In genomic region chr11:79045811-79046304, GRCh38 we compare ENCODE assay signal across 16 cellular contexts.
A peak's percentile ranks its signal among the peaks of the same experiment; 100 is the strongest.
DNase-seq lines count a peak whose midpoint lies in the region; ATAC-seq, FAIRE-seq and TF ChIP-seq lines count a peak whose summit lies in the region.
"Had no signal": no experiment of that assay in that cellular context is flagged by ENCODE, and none has a peak within 500 bp of the region (broad histone marks: within the 10 kb centered on the region; RNA-seq: fewer than 3 reads in every experiment).

No MANE protein-coding gene starts in this region.

- no peak overlapping the region for H3K4me3 ChIP-seq in GM12878
- no peak overlapping the region for H3K4me3 ChIP-seq in kidney (ENCODE audit: low read length in 2 of 2)
- H3K4me3 ChIP-seq: SJSA1, smooth muscle cell had no signal

- peak overlapping the region; percentile 56 for H3K4me3 Mint-ChIP-seq in type B pancreatic cell
- H3K4me3 Mint-ChIP-seq: activated naive CD8-positive, alpha-beta T cell treated with anti-CD3 and anti-CD28 coated beads, Interleukin-2, amount 10 ng/mL, durations not matched to agents 7 days and 5 days; naive thymus-derived CD8-positive, alpha-beta T cell; WTC11 had no signal

- H3K36me3 Mint-ChIP-seq in type B pancreatic cell: no peaks in the 10 kb centered on the region
- H3K36me3 Mint-ChIP-seq: activated naive CD8-positive, alpha-beta T cell treated with anti-CD3 and anti-CD28 coated beads, Interleukin-2, amount 10 ng/mL, durations not matched to agents 7 days and 5 days; naive thymus-derived CD8-positive, alpha-beta T cell; WTC11 had no signal

- in situ Hi-C loops in GM12878 (cut with MboI): no loop called here

- no peaks in the 10 kb centered on the region for H3K9me3 Mint-ChIP-seq in type B pancreatic cell
- H3K9me3 Mint-ChIP-seq: activated naive CD8-positive, alpha-beta T cell treated with anti-CD3 and anti-CD28 coated beads, Interleukin-2, amount 10 ng/mL, durations not matched to agents 7 days and 5 days had no signal

- H3K9ac ChIP-seq in GM12878 (ENCODE audit: control insufficient read depth, insufficient read depth, low read length) (no peak overlapping the region), kidney (ENCODE audit: low read length in 2 of 2) (no peak overlapping the region)

- H4K20me1 ChIP-seq in GM12878 (ENCODE audit: control insufficient read depth, insufficient read depth): no peaks in the 10 kb centered on the region

- no peak overlapping the region for H3K27ac ChIP-seq in GM12878 (ENCODE audit: control insufficient read depth, insufficient read depth)
- peak overlapping the region in 1 of 2 donors; percentile 25 for H3K27ac ChIP-seq in kidney (ENCODE audit: low read depth in 2 of 2, low read length in 2 of 2)
- H3K27ac ChIP-seq: SJSA1 had no signal

- SMC1A ChIA-PET in GM12878 (lab: Charles Lee; ENCODE audit: uncharacterized antibody, unreplicated experiment): no interaction called here

- peak; percentile 38 to 53; a peak in 2 of 4 replicates for TF ChIP-seq EP300 in GM12878 (IDR thresholded peaks at IDR 0.05; ENCODE audit: borderline replicate concordance in 1 of 2, control insufficient read depth in 1 of 2, low read depth in 2 of 2, low read length in 2 of 2)

- peak overlapping the region; percentile 76 for H3K27ac Mint-ChIP-seq in type B pancreatic cell
- H3K27ac Mint-ChIP-seq: activated naive CD8-positive, alpha-beta T cell treated with anti-CD3 and anti-CD28 coated beads, Interleukin-2, amount 10 ng/mL, durations not matched to agents 7 days and 5 days; naive thymus-derived CD8-positive, alpha-beta T cell had no signal

- CTCF ChIA-PET in GM12878 (lab: Yijun Ruan, JAX): interaction anchor here (1.2 kb wide), 1 partner anchor 54 kb away, joined by 3 read pairs; no protein-coding TSS in a partner anchor

- no peak for DNase-seq in GM12878 (ENCODE audit: low read depth, low spot score)
- peak; percentile 53 for DNase-seq in kidney tubule cell (ENCODE audit: low spot score)
- no peak for DNase-seq in type B pancreatic cell (ENCODE audit: extremely low spot score, unreplicated experiment)
- DNase-seq in SKM-1 treated with dmso at 0.1 percent for 144 hours (lab: John Stamatoyannopoulos, UW; ENCODE audit: unreplicated experiment): no peak
- DNase-seq in kidney: no peak
- DNase-seq: activated naive CD8-positive, alpha-beta T cell treated with anti-CD3 and anti-CD28 coated beads, Interleukin-2, amount 10 ng/mL, durations not matched to agents 7 days and 5 days; naive thymus-derived CD8-positive, alpha-beta T cell; NCI-H1105; NCI-H524 treated with DMSO at 0.1 percent for 48 hours had no signal

- H3K4me1 ChIP-seq in GM12878 (ENCODE audit: control insufficient read depth, insufficient read depth, low read length) (no peaks in the 10 kb centered on the region), kidney (ENCODE audit: control insufficient read depth in 1 of 2, insufficient read depth in 1 of 2, low read depth in 1 of 2, low read length in 2 of 2) (peaks cover 7 to 41% of the 10 kb centered on the region in 2 donors)
- H3K4me1 ChIP-seq: SJSA1 had no signal

- RAD21 ChIA-PET in GM12878 (lab: Charles Lee; ENCODE audit: unreplicated experiment): no interaction called here

- no peaks in the 10 kb centered on the region for H3K9me3 ChIP-seq in GM12878 (replicated peaks; ENCODE audit: control insufficient read depth, insufficient read depth, low read length)
- H3K9me3 ChIP-seq in kidney (ENCODE audit: control insufficient read depth in 1 of 2, low read length in 2 of 2): no peaks in the 10 kb centered on the region
- H3K9me3 ChIP-seq: SJSA1 had no signal

- 8% methylated on average over 6 of the region's 6 CpGs for WGBS in GM12878 (ENCODE audit: insufficient coverage, insufficient replicate concordance, low lambda C conversion rate, missing lambda C conversion rate)

- no peaks in the 10 kb centered on the region for H3K79me2 ChIP-seq in GM12878 (ENCODE audit: control insufficient read depth, insufficient read depth, low read length)

- no peak overlapping the region for H3K4me2 ChIP-seq in GM12878 (ENCODE audit: control insufficient read depth, insufficient read depth)
- H3K4me2 ChIP-seq: smooth muscle cell had no signal

- H3K27me3 Mint-ChIP-seq in type B pancreatic cell: no peaks in the 10 kb centered on the region

- H3K27me3 ChIP-seq in GM12878 (replicated peaks in 1 of 2; ENCODE audit: control insufficient read depth in 2 of 2, insufficient read depth in 2 of 2, low read length in 1 of 2): no peaks in the 10 kb centered on the region; a peak in 2 of 4 replicates
- H3K27me3 ChIP-seq: SJSA1 had no signal

- TF ChIP-seq CTCF in GM12878 (IDR thresholded peaks at IDR 0.05 in 2 of 3, conservative IDR thresholded peaks at IDR 0.05 in 1 of 3; ENCODE audit: control insufficient read depth in 2 of 3, extremely low read depth in 1 of 3, insufficient read depth in 1 of 3, low read depth in 3 of 3, low read length in 3 of 3): no peak
- no peak for TF ChIP-seq CTCF in type B pancreatic cell (conservative IDR thresholded peaks at IDR 0.05)
- TF ChIP-seq CTCF in kidney (IDR thresholded peaks at IDR 0.05; ENCODE audit: borderline replicate concordance, extremely low read depth, insufficient read depth): no peak

- no TSS peak for BruUV-seq in GM12878 (replicated peaks; lab: Mats Ljungman, UMichigan)

- FAIRE-seq in GM12878 (lab: Jason Lieb, UNC) (no peak), kidney (lab: Jason Lieb, UNC) (no peak)
- FAIRE-seq: colon, islet of Langerhans had no signal

- TF ChIP-seq RAD21 in GM12878 (IDR thresholded peaks at IDR 0.05; ENCODE audit: insufficient read depth, low read depth, low read length): no peak

- POLR2A ChIA-PET in GM12878 (lab: Charles Lee): no interaction called here

- intact Hi-C loops in GM12878 (cut with micrococcal nuclease; ENCODE audit: unreplicated experiment) (no loop called here), kidney (cut with DNase I) (no loop called here)

- no peak for TF ChIP-seq POLR2A in GM12878 (IDR thresholded peaks at IDR 0.05; ENCODE audit: low read depth, low read length)

- H2AFZ ChIP-seq in GM12878 (ENCODE audit: control insufficient read depth, low read depth, low read length): no peak overlapping the region

- peaks cover 52% of the 10 kb centered on the region for H3K4me1 Mint-ChIP-seq in type B pancreatic cell (ENCODE audit: unreplicated experiment)
- H3K4me1 Mint-ChIP-seq: activated naive CD8-positive, alpha-beta T cell treated with anti-CD3 and anti-CD28 coated beads, Interleukin-2, amount 10 ng/mL, durations not matched to agents 7 days and 5 days; naive thymus-derived CD8-positive, alpha-beta T cell had no signal

- ATAC-seq in HG02973 (IDR thresholded peaks at IDR 0.05; ENCODE audit: unreplicated experiment) (peak; percentile 46), GM12878 (peak; percentile 46), GM19324 (IDR thresholded peaks at IDR 0.05; ENCODE audit: low FRiP score, unreplicated experiment) (no peak)
- ATAC-seq: naive thymus-derived CD8-positive, alpha-beta T cell had no signal

- no peaks in the 10 kb centered on the region for H3K36me3 ChIP-seq in GM12878 (ENCODE audit: control insufficient read depth in 2 of 2, insufficient read depth in 2 of 2, low read length in 1 of 2)
- H3K36me3 ChIP-seq in kidney (ENCODE audit: control insufficient read depth in 1 of 2, insufficient read depth in 2 of 2, low read length in 2 of 2): no peaks in the 10 kb centered on the region
- H3K36me3 ChIP-seq: SJSA1 had no signal

TF ChIP-seq in GM12878, 131 proteins besides CTCF, POLR2A, EP300 and RAD21 (continues in another document):
- TF ChIP-seq NR2F1 (conservative IDR thresholded peaks at IDR 0.05): peak; percentile 67
- peak; percentile 77 to 85; a peak in 2 of 4 replicates for TF ChIP-seq IKZF2 (IDR thresholded peaks at IDR 0.05)
- TF ChIP-seq KDM1A (IDR thresholded peaks at IDR 0.05; ENCODE audit: borderline replicate concordance): no peak
- TF ChIP-seq NFIC (IDR thresholded peaks at IDR 0.05; ENCODE audit: low read depth, low read length): 0 out of 2 replicates have a peak, but pooled peaks have one; percentile 19
- TF ChIP-seq BACH1 (IDR thresholded peaks at IDR 0.05; ENCODE audit: borderline replicate concordance): peak; percentile 65; the same call in 1 of the 2 replicates
- TF ChIP-seq CBX5 (IDR thresholded peaks at IDR 0.05; ENCODE audit: low read depth): no peak
- peak; percentile 88 for TF ChIP-seq IKZF1 (conservative IDR thresholded peaks at IDR 0.05)
- no peak for TF ChIP-seq NRF1 (conservative IDR thresholded peaks at IDR 0.05; ENCODE audit: low read depth, low read length)
- TF ChIP-seq BMI1 (IDR thresholded peaks at IDR 0.05; ENCODE audit: borderline replicate concordance): peak; percentile 56; the same call in 1 of the 2 replicates
- TF ChIP-seq NBN (IDR thresholded peaks at IDR 0.05): peak; percentile 72
- TF ChIP-seq HDAC6 (IDR thresholded peaks at IDR 0.05; ENCODE audit: unreplicated experiment): no peak
- no peak for TF ChIP-seq PKNOX1 (IDR thresholded peaks at IDR 0.05)
- TF ChIP-seq ATF7 (IDR thresholded peaks at IDR 0.05; ENCODE audit: low read depth): peak; percentile 81
- TF ChIP-seq MXI1 (IDR thresholded peaks at IDR 0.05; ENCODE audit: low read depth, low read length): 0 out of 2 replicates have a peak, but pooled peaks have one; percentile 26
- TF ChIP-seq MTA2 (IDR thresholded peaks at IDR 0.05; ENCODE audit: low read depth): peak; percentile 80
- peak; percentile 65; the same call in 1 of the 2 replicates for TF ChIP-seq DPF2 (IDR thresholded peaks at IDR 0.05)
- no peak for TF ChIP-seq MYC (IDR thresholded peaks at IDR 0.05; ENCODE audit: insufficient read depth, insufficient read length, insufficient replicate concordance, low read length, severe bottlenecking)
- TF ChIP-seq ZZZ3 (IDR thresholded peaks at IDR 0.05; ENCODE audit: control insufficient read depth, insufficient read length, low read depth): no peak
- peak; percentile 80 for TF ChIP-seq RAD51 (IDR thresholded peaks at IDR 0.05)
